In genomic region chr2:74204436-74204835, GRCh38 we compare ENCODE assay signal across 14 cellular contexts. TPM values are rescaled to one million over a fixed set of nuclear protein-coding genes. Genes with fewer than 3 reads are reported as not detected.
DNase-seq lines count a peak whose midpoint lies in the region; TF ChIP-seq lines count a peak whose summit lies in the region.
"Had no signal": no experiment of that assay in that cellular context is flagged by ENCODE, and none has a peak within 500 bp of the region (broad histone marks: within the 10 kb centered on the region; RNA-seq: fewer than 3 reads in every experiment).

No MANE protein-coding gene starts in this region.

- peaks cover 5% of the 10 kb centered on the region for H3K36me3 ChIP-seq in CD4-positive, alpha-beta memory T cell (ENCODE audit: insufficient read depth, low read length)
- H3K36me3 ChIP-seq in HUES6 (ENCODE audit: control insufficient read depth, insufficient read depth, low read length) (peaks cover 90% of the 10 kb centered on the region), SK-N-SH (replicated peaks in 1 of 2; ENCODE audit: control insufficient read depth in 1 of 2, insufficient read depth in 2 of 2, low read length in 1 of 2) (peaks cover 7 to 48% of the 10 kb centered on the region in 2 experiments)

- H3K4me3 ChIP-seq in CD4-positive, alpha-beta memory T cell (ENCODE audit: low read length in 2 of 2): no peak overlapping the region
- H3K4me3 ChIP-seq in HUES6 (ENCODE audit: low read depth, low read length) (peak overlapping the region; percentile 29), SK-N-SH (ENCODE audit: low read depth in 2 of 2, low read length in 1 of 2) (no peak overlapping the region)
- H3K4me3 ChIP-seq: heart left ventricle had no signal

- peaks cover 70% of the 10 kb centered on the region for H3K4me1 ChIP-seq in CD4-positive, alpha-beta memory T cell (ENCODE audit: insufficient read depth, low read length)
- H3K4me1 ChIP-seq in HUES6 (ENCODE audit: control insufficient read depth, insufficient read depth, low read length) (peaks cover 33% of the 10 kb centered on the region), SK-N-SH (ENCODE audit: control insufficient read depth in 1 of 2, insufficient read depth in 2 of 2, low read depth in 1 of 2, low read length in 1 of 2) (peaks cover 5 to 23% of the 10 kb centered on the region in 2 experiments; a peak in 3 of 4 replicates)

- POLR2A ChIA-PET in CD4-positive, alpha-beta memory T cell (lab: Charles Lee; ENCODE audit: partially characterized antibody): interaction anchor here (1.5 to 5.4 kb wide), 2 partner anchors 26 to 84 kb away, joined by 6 to 59 read pairs; partner anchors contain the start of gene MOB1A
- POLR2A ChIA-PET in SK-N-SH (lab: Yijun Ruan, JAX): no interaction called here

- CTCF ChIA-PET in CD4-positive, alpha-beta memory T cell (lab: Charles Lee; ENCODE audit: partially characterized antibody): interaction anchor here (0.6 to 2.1 kb wide), 3 partner anchors 12 to 26 kb away, joined by 3 to 10 read pairs (median 3); partner anchors contain the start of gene MOB1A
- CTCF ChIA-PET in SK-N-SH (lab: Yijun Ruan, JAX): no interaction called here

- no peak overlapping the region for H2AFZ ChIP-seq in SK-N-SH (ENCODE audit: low read depth)

- no peaks in the 10 kb centered on the region for H3K27me3 ChIP-seq in CD4-positive, alpha-beta memory T cell (ENCODE audit: insufficient read depth, low read length)
- H3K27me3 ChIP-seq in HUES6 (ENCODE audit: control insufficient read depth, insufficient read depth, low read length) (no peaks in the 10 kb centered on the region), SK-N-SH (ENCODE audit: insufficient read depth) (no peaks in the 10 kb centered on the region)
- H3K27me3 ChIP-seq: heart left ventricle had no signal

- H3K9ac ChIP-seq in HUES6 (ENCODE audit: low read length): peak overlapping the region; percentile 8
- H3K9ac ChIP-seq in SK-N-SH: no peak overlapping the region

- H3K4me3 Mint-ChIP-seq in CD4-positive, alpha-beta memory T cell: peak overlapping the region in 3 of 8 donors; percentile 20 to 44 (median 29)
- H3K4me3 Mint-ChIP-seq in activated naive CD8-positive, alpha-beta T cell: peak overlapping the region; percentile 74
- no peak overlapping the region for H3K4me3 Mint-ChIP-seq in neural crest cell

- TF ChIP-seq CTCF in neural crest cell (conservative IDR thresholded peaks at IDR 0.05) (no peak), SK-N-SH (IDR thresholded peaks at IDR 0.05) (no peak)

- H4K20me1 ChIP-seq in SK-N-SH (ENCODE audit: insufficient read depth): peaks cover 95% of the 10 kb centered on the region

- no peaks in the 10 kb centered on the region for H3K27me3 Mint-ChIP-seq in CD4-positive, alpha-beta memory T cell
- no peaks in the 10 kb centered on the region for H3K27me3 Mint-ChIP-seq in activated naive CD8-positive, alpha-beta T cell
- no peaks in the 10 kb centered on the region for H3K27me3 Mint-ChIP-seq in neural crest cell (ENCODE audit: low read depth)

- H3K9me3 ChIP-seq in CD4-positive, alpha-beta memory T cell (ENCODE audit: control insufficient read depth in 1 of 2, low read length in 2 of 2): no peaks in the 10 kb centered on the region
- H3K9me3 ChIP-seq in HUES6 (ENCODE audit: control insufficient read depth, insufficient read depth, low read depth, low read length) (no peaks in the 10 kb centered on the region), SK-N-SH (no peaks in the 10 kb centered on the region)
- H3K9me3 ChIP-seq: heart left ventricle had no signal

- no peak overlapping the region for H3K4me2 ChIP-seq in SK-N-SH

- H3K36me3 Mint-ChIP-seq in CD4-positive, alpha-beta memory T cell: peaks cover 12 to 15% of the 10 kb centered on the region in 2 donors
- peaks cover 20% of the 10 kb centered on the region for H3K36me3 Mint-ChIP-seq in activated naive CD8-positive, alpha-beta T cell
- H3K36me3 Mint-ChIP-seq in neural crest cell (ENCODE audit: low read depth): peaks cover 4% of the 10 kb centered on the region

- H3K79me2 ChIP-seq in SK-N-SH (ENCODE audit: insufficient read depth): peaks cover 94% of the 10 kb centered on the region

- H3K27ac ChIP-seq in CD4-positive, alpha-beta memory T cell (ENCODE audit: low read depth, low read length): no peak overlapping the region
- H3K27ac ChIP-seq in HUES6 (ENCODE audit: low read depth, low read length): peak overlapping the region; percentile 49; the same call in 1 of the 2 replicates
- H3K27ac ChIP-seq in SK-N-SH (ENCODE audit: low read depth in 2 of 2, low read length in 1 of 2): no peak overlapping the region

- intact Hi-C loops in CD4-positive, alpha-beta memory T cell (cut with micrococcal nuclease): no loop called here

- 96% methylated on average over 3 of the region's 3 CpGs for WGBS in SK-N-SH (ENCODE audit: low lambda C conversion rate)

- H3F3A ChIP-seq in SK-N-SH (replicated peaks; ENCODE audit: insufficient read depth): no peaks in the 10 kb centered on the region

- no peak for TF ChIP-seq RAD21 in SK-N-SH (IDR thresholded peaks at IDR 0.05; ENCODE audit: low read length)

- no peaks in the 10 kb centered on the region for H3K9me2 ChIP-seq in SK-N-SH

- peak overlapping the region; percentile 50 to 88 (median 66) for H3K27ac Mint-ChIP-seq in CD4-positive, alpha-beta memory T cell
- peak overlapping the region; percentile 93 for H3K27ac Mint-ChIP-seq in activated naive CD8-positive, alpha-beta T cell
- H3K27ac Mint-ChIP-seq in neural crest cell (ENCODE audit: unreplicated experiment): peak overlapping the region; percentile 52

- DNase-seq in CD4-positive, alpha-beta memory T cell: no peak
- DNase-seq in neural crest cell (ENCODE audit: low read depth, low spot score) (no peak), NCI-H2029 (lab: John Stamatoyannopoulos, UW) (no peak), SK-N-SH (no peak), GDM1 (lab: John Stamatoyannopoulos, UW) (no peak)
- DNase-seq: activated CD4-positive, alpha-beta T cell treated with anti-CD3 and anti-CD28 coated beads, Interleukin-2, amount 50 U/mL, for 1 hour; DMS153; H7; heart left ventricle; mesenchymal stem cell; NCI-H146; NCI-H774 had no signal

- no peaks in the 10 kb centered on the region for H3K9me3 Mint-ChIP-seq in CD4-positive, alpha-beta memory T cell
- no peaks in the 10 kb centered on the region for H3K9me3 Mint-ChIP-seq in activated naive CD8-positive, alpha-beta T cell (ENCODE audit: low read depth)
- H3K9me3 Mint-ChIP-seq in neural crest cell: no peaks in the 10 kb centered on the region

- H3K4me1 Mint-ChIP-seq in CD4-positive, alpha-beta memory T cell: peaks cover 36 to 71% (median 51%) of the 10 kb centered on the region in 4 donors
- H3K4me1 Mint-ChIP-seq in activated naive CD8-positive, alpha-beta T cell (ENCODE audit: low read depth): peaks cover 53% of the 10 kb centered on the region
- peaks cover 28% of the 10 kb centered on the region for H3K4me1 Mint-ChIP-seq in neural crest cell

- no peak for TF ChIP-seq EP300 in SK-N-SH (IDR thresholded peaks at IDR 0.05; ENCODE audit: borderline replicate concordance in 1 of 2, low read depth in 1 of 2, low read length in 1 of 2)

TF ChIP-seq in SK-N-SH, 30 proteins besides CTCF, POLR2A, EP300 and RAD21:
- TF ChIP-seq CHD2 (IDR thresholded peaks at IDR 0.05; ENCODE audit: low read length, partially characterized antibody): no peak
- TF ChIP-seq USF2 (IDR thresholded peaks at IDR 0.05; ENCODE audit: borderline replicate concordance, low read depth, low read length): no peak
TF ChIP-seq in SK-N-SH: peak in this region for 0.

RNA-seq across cellular contexts. Expression of gene MTHFD2, which starts 6.0 kb away (rescaled TPM):
- total RNA-seq in CD4-positive, alpha-beta memory T cell: 10 to 100 TPM; 23.8 to 25.0 TPM
- 10 to 100 TPM; 13.7 to 16.3 TPM for polyA plus RNA-seq in CD4-positive, alpha-beta memory T cell
- 95.7 and 101 TPM in 2 replicates for total RNA-seq in neural crest cell
- 68.6 and 82.6 TPM in 2 replicates for polyA plus RNA-seq in SK-N-SH (2012; rRNA removed)
- polyA plus RNA-seq in SK-N-SH (2012; cell fraction: cytosol; rRNA removed): 75.5 and 88.9 TPM in 2 replicates
- 67.4 and 69.4 TPM in 2 replicates for polyA plus RNA-seq in SK-N-SH (2012; cell fraction: nucleus; rRNA removed)

RNA-seq across cellular contexts. Expression of gene MOB1A, which starts 25.8 kb away (rescaled TPM):
- total RNA-seq in CD4-positive, alpha-beta memory T cell: 100 to 1,000 TPM; 135 TPM
- 100 to 1,000 TPM; 142 to 203 TPM for polyA plus RNA-seq in CD4-positive, alpha-beta memory T cell
- 93.5 and 94.6 TPM in 2 replicates for total RNA-seq in neural crest cell
- 15.3 and 19.7 TPM in 2 replicates for polyA plus RNA-seq in SK-N-SH (2012; rRNA removed)
- 26.8 and 31.0 TPM in 2 replicates for polyA plus RNA-seq in SK-N-SH (2012; cell fraction: cytosol; rRNA removed)
- 7.5 and 15.5 TPM in 2 replicates for polyA plus RNA-seq in SK-N-SH (2012; cell fraction: nucleus; rRNA removed)

RNA-seq across cellular contexts. Expression of gene BOLA3, which starts 56.7 kb away (rescaled TPM):
- 10 to 100 TPM; 16.4 to 19.0 TPM for total RNA-seq in CD4-positive, alpha-beta memory T cell
- 100 to 1,000 TPM in 1 of 2 donors, 10 to 100 TPM in 1; 82.0 to 101 TPM for polyA plus RNA-seq in CD4-positive, alpha-beta memory T cell
- total RNA-seq in neural crest cell: 29.3 and 36.9 TPM in 2 replicates
- 64.4 and 90.1 TPM in 2 replicates for polyA plus RNA-seq in SK-N-SH (2012; rRNA removed)
- 96.8 and 144 TPM in 2 replicates for polyA plus RNA-seq in SK-N-SH (2012; cell fraction: cytosol; rRNA removed)
- 17.9 and 18.5 TPM in 2 replicates for polyA plus RNA-seq in SK-N-SH (2012; cell fraction: nucleus; rRNA removed)
